Comparison of ENCODE assay signal across 9 cellular contexts in the genomic region with DNA sequence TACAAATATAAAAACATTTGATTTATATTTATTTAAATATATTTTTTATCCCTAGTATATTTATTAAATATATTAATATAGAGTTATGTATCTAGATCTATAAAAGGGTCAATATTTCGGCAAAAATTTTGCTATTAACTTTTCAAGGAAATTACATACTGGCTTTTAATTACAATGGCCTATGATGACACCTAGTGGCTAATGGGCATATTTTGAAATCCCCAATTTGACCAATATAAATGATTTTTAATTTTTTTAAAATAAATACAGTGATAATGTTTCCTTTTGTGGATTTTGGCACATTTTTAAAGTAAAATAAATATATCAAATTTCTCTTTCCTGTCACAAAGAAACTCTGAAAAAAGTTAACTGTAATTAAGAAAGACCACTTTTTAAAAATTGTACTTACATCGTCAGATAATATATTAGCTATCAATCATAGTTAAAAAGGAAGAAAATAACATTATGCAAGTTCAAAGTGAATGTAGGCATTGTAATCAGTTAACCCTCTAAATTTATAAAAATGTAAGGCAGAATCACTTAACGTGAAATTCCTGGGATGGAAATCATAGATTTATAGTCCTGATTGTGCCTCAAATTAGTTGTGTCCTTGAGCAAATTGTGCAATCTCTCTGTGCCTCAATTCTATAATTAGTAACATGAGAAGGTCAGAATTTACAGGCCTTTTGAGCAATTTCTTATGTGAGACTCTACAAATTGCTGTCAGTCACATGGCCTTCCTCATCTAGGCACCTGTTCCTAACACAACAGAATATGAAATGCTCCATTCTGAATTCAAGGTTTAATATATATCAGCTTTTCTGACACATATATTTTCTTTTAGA. TPM values are rescaled to one million over a fixed set of nuclear protein-coding genes. Genes with fewer than 3 reads are reported as not detected.
A peak's percentile ranks its signal among the peaks of the same experiment; 100 is the strongest.
DNase-seq lines count a peak whose midpoint lies in the region; ATAC-seq, FAIRE-seq and TF ChIP-seq lines count a peak whose summit lies in the region.
"Had no signal": no experiment of that assay in that cellular context is flagged by ENCODE, and none has a peak within 500 bp of the region (broad histone marks: within the 10 kb centered on the region; RNA-seq: fewer than 3 reads in every experiment).

No MANE protein-coding gene starts in this region.

- H3K27ac ChIP-seq in neural progenitor cell: no peak overlapping the region

- H2AFZ ChIP-seq in neural progenitor cell (replicated peaks): no peak overlapping the region

- DNase-seq in GM10248 (ENCODE audit: extremely low spot score) (no peak), NCI-H146 (lab: John Stamatoyannopoulos, UW) (peak; percentile 4), bronchial epithelial cell (ENCODE audit: low read depth) (peak; percentile 23), neural progenitor cell (ENCODE audit: low spot score) (no peak), HuH-7 (ENCODE audit: low spot score) (no peak)

- CTCF ChIA-PET in GM10248 (lab: Yijun Ruan, JAX): interaction anchor here (0.7 to 8.1 kb wide), 20 partner anchors 9 to 399 kb away, joined by 3 to 98 read pairs (median 4); no protein-coding TSS in a partner anchor

- H3K9me3 Mint-ChIP-seq in neural progenitor cell: no peaks in the 10 kb centered on the region

- H3K79me2 ChIP-seq in neural progenitor cell (ENCODE audit: low read depth): no peaks in the 10 kb centered on the region

- POLR2A ChIA-PET in GM10248 (lab: Yijun Ruan, JAX): no interaction called here

- H3K4me3 ChIP-seq in bronchial epithelial cell (ENCODE audit: low read depth, low read length) (no peak overlapping the region), neural progenitor cell (no peak overlapping the region)

- H3K4me2 ChIP-seq in neural progenitor cell: no peak overlapping the region

- H3K27me3 ChIP-seq in bronchial epithelial cell (ENCODE audit: control insufficient read depth, insufficient read depth, low read length) (no peaks in the 10 kb centered on the region), neural progenitor cell (no peaks in the 10 kb centered on the region)

- H3K36me3 Mint-ChIP-seq in neural progenitor cell: no peaks in the 10 kb centered on the region

- H3K27ac Mint-ChIP-seq in neural progenitor cell: no peak overlapping the region

- no peaks in the 10 kb centered on the region for H3K9me3 ChIP-seq in neural progenitor cell (ENCODE audit: low read depth)

- no peaks in the 10 kb centered on the region for H4K20me1 ChIP-seq in neural progenitor cell (ENCODE audit: low read depth)

- H3K27me3 Mint-ChIP-seq in neural progenitor cell (ENCODE audit: insufficient read depth, low read depth): no peaks in the 10 kb centered on the region

- no peaks in the 10 kb centered on the region for H3K36me3 ChIP-seq in bronchial epithelial cell (ENCODE audit: control insufficient read depth, insufficient read depth, low read length)
- no peaks in the 10 kb centered on the region for H3K36me3 ChIP-seq in neural progenitor cell

- no peaks in the 10 kb centered on the region for H3F3A ChIP-seq in neural progenitor cell (ENCODE audit: low read depth)

- H3K4me1 ChIP-seq in neural progenitor cell: no peaks in the 10 kb centered on the region

- TF ChIP-seq CTCF in GM10248 (IDR thresholded peaks at IDR 0.05; ENCODE audit: control extremely low read depth, extremely low read depth, low read depth, missing control alignments) (peak; percentile 48), bronchial epithelial cell (IDR thresholded peaks at IDR 0.05; ENCODE audit: insufficient read depth, low read length, severe bottlenecking) (peak; percentile 12), neural progenitor cell (IDR thresholded peaks at IDR 0.05) (peak; percentile 65)

- no peak overlapping the region for H3K4me3 Mint-ChIP-seq in neural progenitor cell

- H3K4me1 Mint-ChIP-seq in neural progenitor cell: no peaks in the 10 kb centered on the region

- FAIRE-seq in bronchial epithelial cell (lab: Jason Lieb, UNC): no peak

- ATAC-seq in GM21529 (IDR thresholded peaks at IDR 0.05; ENCODE audit: unreplicated experiment) (no peak), esophagus mucosa (no peak), GM21619 (IDR thresholded peaks at IDR 0.05; ENCODE audit: unreplicated experiment) (no peak)

- H3K9ac ChIP-seq in neural progenitor cell: no peak overlapping the region

RNA-seq across cellular contexts. Expression of gene RGS13, which starts 25.6 kb away (rescaled TPM):
- total RNA-seq in bronchial epithelial cell (not detected in 2 replicates), neural progenitor cell (ENCODE audit: low replicate concordance) (not detected in 2 replicates), esophagus mucosa (not detected)
- total RNA-seq: pulmonary artery endothelial cell had no signal

RNA-seq across cellular contexts. Expression of gene RGS1, which starts 34.8 kb away (rescaled TPM):
- total RNA-seq in bronchial epithelial cell: not detected in 2 replicates
- total RNA-seq in neural progenitor cell (ENCODE audit: low replicate concordance): not detected in 2 replicates
- 1.7 TPM for total RNA-seq in esophagus mucosa
- total RNA-seq: pulmonary artery endothelial cell had no signal

Comparison
In these comparisons a context has a peak if more than half of its experiments do, and no peak if none do; other contexts are left out.
1. DNase-seq: peak in NCI-H146 (single experiment) and bronchial epithelial cell (single experiment); none in GM10248 (single experiment), neural progenitor cell (single experiment) and HuH-7 (single experiment).
2. CTCF ChIP-seq: peak in every context shown above with its lines; median percentile 65 in neural progenitor cell; 48 in GM10248; 12 in bronchial epithelial cell.